8 cellular contexts compared by ENCODE assay signal in genomic region chr10:124741922-124742417, GRCh38. TPM values are rescaled to one million over a fixed set of nuclear protein-coding genes. Genes with fewer than 3 reads are reported as not detected.
A peak's percentile ranks its signal among the peaks of the same experiment; 100 is the strongest.
DNase-seq lines count a peak whose midpoint lies in the region; ATAC-seq and TF ChIP-seq lines count a peak whose summit lies in the region.

No MANE protein-coding gene starts in this region.

- H3K27me3 ChIP-seq in H9 (ENCODE audit: insufficient read depth, low read length) (peaks cover 6% of the 10 kb centered on the region; the same call in 1 of the 2 replicates), fibroblast of lung (ENCODE audit: control insufficient read depth, insufficient read depth, low read length) (no peaks in the 10 kb centered on the region)

- no peak overlapping the region for H3K18ac ChIP-seq in H9 (ENCODE audit: insufficient read length, low read depth, low read length)

- no peak overlapping the region for H4K8ac ChIP-seq in H9 (replicated peaks; ENCODE audit: insufficient read length, low read depth, low read length)

- H2BK15ac ChIP-seq in H9 (ENCODE audit: low read depth, low read length), result no peak overlapping the region

- H3K9ac ChIP-seq in H9 (ENCODE audit: extremely low read depth, insufficient read length, low read length), result no peak overlapping the region
- no peak overlapping the region for H3K9ac ChIP-seq in fibroblast of lung (ENCODE audit: insufficient read depth, low read length)

- H4K20me1 ChIP-seq in H9 (ENCODE audit: control insufficient read depth, insufficient read depth, insufficient read length) (no peaks in the 10 kb centered on the region), fibroblast of lung (ENCODE audit: control insufficient read depth, extremely low read depth, insufficient read depth, low read length) (no peaks in the 10 kb centered on the region)

- H3K4me3 Mint-ChIP-seq in H9 (peak overlapping the region; percentile 88 to 95), T-helper 17 cell (peak overlapping the region; percentile 98)

- H3K23ac ChIP-seq in H9 (ENCODE audit: insufficient read length, low read depth, low read length), result no peak overlapping the region

- H4K91ac ChIP-seq in H9 (ENCODE audit: insufficient read length, low read depth, low read length), result no peak overlapping the region

- no peak overlapping the region for H3K56ac ChIP-seq in H9 (ENCODE audit: insufficient read length, low read depth, low read length)

- H3K4me1 ChIP-seq in H9 (ENCODE audit: insufficient read depth, low read length), result peaks cover 18% of the 10 kb centered on the region; the same call in 1 of the 2 replicates
- peaks cover 2% of the 10 kb centered on the region for H3K4me1 ChIP-seq in fibroblast of lung (ENCODE audit: control insufficient read depth, extremely low read depth, insufficient read depth, low read length)

- H3K27ac ChIP-seq in H9 (ENCODE audit: insufficient read length, low read depth, low read length) (no peak overlapping the region), fibroblast of lung (ENCODE audit: insufficient read depth, low read length) (no peak overlapping the region)

- ATAC-seq in T-helper 17 cell (no peak), GM18502 (IDR thresholded peaks at IDR 0.05; ENCODE audit: poor library complexity, unreplicated experiment) (no peak)

- WGBS in H9 (ENCODE audit: extremely low coverage, insufficient read length, low lambda C conversion rate), result no CpG with 5 or more reads among the region's 9 CpGs

- H3K4me3 ChIP-seq in fibroblast of lung (replicated peaks in 1 of 4; ENCODE audit: control extremely low read depth in 1 of 4, insufficient read depth in 1 of 4, low read depth in 3 of 4, low read length in 4 of 4) (peak overlapping the region in 2 of 4 experiments; percentile 68 to 72), skeletal muscle cell (ENCODE audit: low read depth, low read length) (peak overlapping the region; percentile 60)

- no peaks in the 10 kb centered on the region for H3K9me3 ChIP-seq in H9 (ENCODE audit: control insufficient read depth, low read depth, low read length)
- no peaks in the 10 kb centered on the region for H3K9me3 ChIP-seq in T-helper 17 cell (ENCODE audit: control insufficient read depth, low read length, poor library complexity, severe bottlenecking)
- H3K9me3 ChIP-seq in fibroblast of lung (ENCODE audit: control insufficient read depth, insufficient read depth, low read depth, low read length), result no peaks in the 10 kb centered on the region

- H3K4me2 ChIP-seq in H9 (ENCODE audit: insufficient read depth, insufficient read length, low read length), result peak overlapping the region; percentile 88
- H3K4me2 ChIP-seq in fibroblast of lung (ENCODE audit: extremely low read depth, insufficient read depth, low read length), result peak overlapping the region; percentile 83

- H4K5ac ChIP-seq in H9 (ENCODE audit: insufficient read length, low read depth, low read length), result no peak overlapping the region

- TF ChIP-seq CTCF in H9 (conservative IDR thresholded peaks at IDR 0.05) (no peak), fibroblast of lung (conservative IDR thresholded peaks at IDR 0.05 in 1 of 2, IDR thresholded peaks at IDR 0.05 in 1 of 2; ENCODE audit: low read depth in 1 of 2, low read length in 2 of 2) (no peak)

- H3K79me2 ChIP-seq in H9 (ENCODE audit: insufficient read depth, low read length) (no peaks in the 10 kb centered on the region; the same call in 1 of the 2 replicates), fibroblast of lung (ENCODE audit: control insufficient read depth, insufficient read depth, low read length) (no peaks in the 10 kb centered on the region)

- no peak overlapping the region for H3T11ph ChIP-seq in H9 (ENCODE audit: low read length)

- H3K36me3 Mint-ChIP-seq in H9 (ENCODE audit: insufficient read depth in 1 of 3, low read depth in 3 of 3) (no peaks in the 10 kb centered on the region; a peak in 1 of 7 replicates), T-helper 17 cell (ENCODE audit: low read depth) (peaks cover 2% of the 10 kb centered on the region)

- no peak overlapping the region for H2BK12ac ChIP-seq in H9 (ENCODE audit: insufficient read length, low read depth, low read length)

- no peaks in the 10 kb centered on the region for H3K36me3 ChIP-seq in fibroblast of lung (ENCODE audit: control insufficient read depth, insufficient read depth, low read length)

- H2BK20ac ChIP-seq in H9 (ENCODE audit: low read depth, low read length, poor library complexity, severe bottlenecking), result no peak overlapping the region

- H3K4me1 Mint-ChIP-seq in H9 (peaks cover 65 to 68% of the 10 kb centered on the region in 2 experiments), T-helper 17 cell (peaks cover 60% of the 10 kb centered on the region)

- H3K27ac Mint-ChIP-seq in H9, result no peak overlapping the region
- H3K27ac Mint-ChIP-seq in T-helper 17 cell, result peak overlapping the region; percentile 100

- H2AFZ ChIP-seq in H9 (ENCODE audit: low read length), result no peak overlapping the region
- H2AFZ ChIP-seq in fibroblast of lung (ENCODE audit: low read length), result no peak overlapping the region

- peaks cover 44% of the 10 kb centered on the region for H3K27me3 Mint-ChIP-seq in H9 (ENCODE audit: low read depth)
- no peaks in the 10 kb centered on the region for H3K27me3 Mint-ChIP-seq in T-helper 17 cell

- DNase-seq in H9 (no peak), T-helper 17 cell (no peak), fibroblast of lung (ENCODE audit: low read depth in 2 of 2) (no peak), skeletal muscle cell (ENCODE audit: low read depth) (no peak), inferior parietal cortex (ENCODE audit: extremely low spot score) (no peak), A172 (ENCODE audit: low spot score) (no peak), medulla oblongata (ENCODE audit: extremely low spot score) (no peak)

- no peaks in the 10 kb centered on the region for H3K79me1 ChIP-seq in H9 (ENCODE audit: insufficient read depth, low read depth, low read length, poor library complexity, severe bottlenecking)

- no peaks in the 10 kb centered on the region for H3K9me3 Mint-ChIP-seq in H9

- no peak overlapping the region for H2AK5ac ChIP-seq in H9 (ENCODE audit: insufficient read length, low read length)

- H3K4ac ChIP-seq in H9 (ENCODE audit: low read depth, low read length), result no peak overlapping the region

- H2BK120ac ChIP-seq in H9 (ENCODE audit: low read depth, low read length, poor library complexity, severe bottlenecking), result no peak overlapping the region

- peaks cover 9% of the 10 kb centered on the region for H3K23me2 ChIP-seq in H9 (ENCODE audit: insufficient read length, low read depth, low read length, poor library complexity, severe bottlenecking)

- no peak overlapping the region for H3K14ac ChIP-seq in H9 (ENCODE audit: insufficient read depth, low read length)

- H2BK5ac ChIP-seq in H9 (ENCODE audit: insufficient read length, low read length), result no peak overlapping the region

RNA-seq across cellular contexts. Expression of gene FAM53B, which starts 2.2 kb away (rescaled TPM):
- total RNA-seq in H9 (2021) (10.6 and 11.5 TPM in 2 replicates), T-helper 17 cell (10 to 100 TPM; 68.5 to 69.2 TPM), fibroblast of lung (10.8 and 11.7 TPM in 2 replicates)
- polyA plus RNA-seq in fibroblast of lung, result 2.2 and 4.0 TPM in 2 replicates
- polyA plus RNA-seq in fibroblast of lung (2012), result 3.8 and 6.5 TPM in 2 replicates
- polyA minus RNA-seq in fibroblast of lung (ENCODE audit: low replicate concordance), result 11.1 and 12.7 TPM in 2 replicates
- 8.5 and 8.7 TPM in 2 replicates for total RNA-seq in A172 (2014; rRNA removed; shearing (Covaris generic))

RNA-seq across cellular contexts. Expression of gene EEF1AKMT2, which starts 49.7 kb away (rescaled TPM):
- total RNA-seq in H9 (2021), result 17.8 and 19.0 TPM in 2 replicates
- 10 to 100 TPM; 14.5 to 16.2 TPM for total RNA-seq in T-helper 17 cell
- total RNA-seq in fibroblast of lung, result 14.4 and 20.5 TPM in 2 replicates
- 20.3 and 22.1 TPM in 2 replicates for polyA plus RNA-seq in fibroblast of lung
- 16.1 and 16.5 TPM in 2 replicates for polyA plus RNA-seq in fibroblast of lung (2012)
- polyA minus RNA-seq in fibroblast of lung (ENCODE audit: low replicate concordance), result 0.30 and 3.2 TPM in 2 replicates
- total RNA-seq in A172 (2014; rRNA removed; shearing (Covaris generic)), result 33.1 and 39.8 TPM in 2 replicates

RNA-seq across cellular contexts. Expression of gene ABRAXAS2, which starts 59.6 kb away (rescaled TPM):
- 11.4 and 12.2 TPM in 2 replicates for total RNA-seq in H9 (2021)
- total RNA-seq in T-helper 17 cell, result 1 to 10 TPM; 6.8 to 8.7 TPM
- total RNA-seq in fibroblast of lung, result 14.1 and 15.2 TPM in 2 replicates
- polyA plus RNA-seq in fibroblast of lung, result 18.8 and 20.2 TPM in 2 replicates
- polyA plus RNA-seq in fibroblast of lung (2012), result 12.1 and 13.7 TPM in 2 replicates
- 4.2 and 5.5 TPM in 2 replicates for polyA minus RNA-seq in fibroblast of lung (ENCODE audit: low replicate concordance)
- 13.7 and 15.7 TPM in 2 replicates for total RNA-seq in A172 (2014; rRNA removed; shearing (Covaris generic))
